In genomic region chr3:194205675-194206133, GRCh38 we compare ENCODE assay signal across 1 cellular context.
TF ChIP-seq lines count a peak whose summit lies in the region.

No MANE protein-coding gene starts in this region.

TF ChIP-seq in H1, 55 proteins besides CTCF, POLR2A, EP300 and RAD21:
- TF ChIP-seq GTF2F1 (IDR thresholded peaks at IDR 0.05; ENCODE audit: borderline replicate concordance, low read depth, low read length) (no peak), SUZ12 (IDR thresholded peaks at IDR 0.05; ENCODE audit: low read length) (no peak), SIN3A (conservative IDR thresholded peaks at IDR 0.05 in 1 of 2, IDR thresholded peaks at IDR 0.05 in 1 of 2; ENCODE audit: low read depth in 1 of 2, low read length in 2 of 2) (no peak), SIRT6 (IDR thresholded peaks at IDR 0.05; ENCODE audit: low read length) (no peak), CHD7 (IDR thresholded peaks at IDR 0.05; ENCODE audit: insufficient replicate concordance, low read length) (no peak), TAF1 (IDR thresholded peaks at IDR 0.05; ENCODE audit: low read depth, low read length) (peak; percentile 47; the same call in 1 of the 2 replicates), GABPA (IDR thresholded peaks at IDR 0.05; ENCODE audit: borderline replicate concordance, insufficient read depth, low read length) (peak; percentile 71; the same call in 1 of the 2 replicates), RFX5 (IDR thresholded peaks at IDR 0.05; ENCODE audit: borderline replicate concordance, low read depth, low read length) (no peak), YY1 (IDR thresholded peaks at IDR 0.05; ENCODE audit: low read depth, low read length) (no peak), EZH2 (IDR thresholded peaks at IDR 0.05; ENCODE audit: low read depth, low read length, severe bottlenecking) (no peak), HDAC2 (IDR thresholded peaks at IDR 0.05; ENCODE audit: borderline replicate concordance in 1 of 2, low read depth in 2 of 2, low read length in 2 of 2) (no peak), FOSL1 (IDR thresholded peaks at IDR 0.05; ENCODE audit: insufficient read depth, low read depth, low read length) (no peak), TBP (IDR thresholded peaks at IDR 0.05; ENCODE audit: low read depth, low read length) (no peak; the same call in 1 of the 2 replicates), EGR1 (IDR thresholded peaks at IDR 0.05; ENCODE audit: borderline replicate concordance, low read depth, low read length) (no peak), CTBP2 (IDR thresholded peaks at IDR 0.05; ENCODE audit: borderline replicate concordance, insufficient read depth, insufficient read length, low read length) (no peak)
